Comparison of ENCODE assay signal across 29 cellular contexts in genomic region chr1:65357291-65357960, GRCh38.
"Had no signal": no experiment of that assay in that cellular context is flagged by ENCODE, and none has a peak within 500 bp of the region (broad histone marks: within the 10 kb centered on the region; RNA-seq: fewer than 3 reads in every experiment).

No MANE protein-coding gene starts in this region.

- DNase-seq: activated CD4-positive, alpha-beta memory T cell treated with anti-CD3 and anti-CD28 coated beads for 36 hours; activated CD4-positive, alpha-beta T cell treated with anti-CD3 and anti-CD28 coated beads for 36 hours; activated CD4-positive, alpha-beta T cell treated with anti-CD3 and anti-CD28 coated beads, Interleukin-2, amount 10 ng/mL, durations not matched to agents 24 days and 14 days; activated CD4-positive, CD25-positive, alpha-beta regulatory T cell; activated CD4-positive, CD25-positive, alpha-beta regulatory T cell treated with anti-CD3 and anti-CD28 coated beads, Interleukin-2, amount 50 U/mL, for 72 hours; activated CD8-positive, alpha-beta memory T cell treated with anti-CD3 and anti-CD28 coated beads, Interleukin-2, amount 10 ng/mL, durations not matched to agents 7 days and 5 days; activated CD8-positive, alpha-beta memory T cell treated with anti-CD3 and anti-CD28 coated beads, Interleukin-2, amount 50 U/mL, for 4 hours; activated CD8-positive, alpha-beta T cell treated with anti-CD3 and anti-CD28 coated beads, Interleukin-2, amount 10 ng/mL, durations not matched to agents 7 days and 5 days; activated effector memory CD4-positive, alpha-beta T cell treated with anti-CD3 and anti-CD28 coated beads, Interleukin-2, amount 50 U/mL, for 16 hours; activated naive CD4-positive, alpha-beta T cell treated with anti-CD3 and anti-CD28 coated beads, Interleukin-2, amount 10 ng/mL, durations not matched to agents 7 days and 5 days; activated naive CD8-positive, alpha-beta T cell treated with anti-CD3 and anti-CD28 coated beads, Interleukin-2, amount 10 ng/mL, durations not matched to agents 7 days and 5 days; activated T-cell treated with anti-CD3 and anti-CD28 coated beads, Interleukin-2, amount 50 U/mL, for 1 hour; activated T-cell treated with anti-CD3 and anti-CD28 coated beads, Interleukin-2, amount 50 U/mL, for 48 hours; central memory CD4-positive, alpha-beta T cell; cerebellar nuclear complex; colonic mucosa; dorsolateral prefrontal cortex; effector memory CD4-positive, alpha-beta T cell; endodermal cell; foreskin melanocyte; heart right ventricle; T-helper 1 cell; T-helper 17 cell had no signal

- H3K27me3 Mint-ChIP-seq: activated CD4-positive, alpha-beta memory T cell treated with anti-CD3 and anti-CD28 coated beads for 36 hours; activated CD4-positive, alpha-beta T cell treated with anti-CD3 and anti-CD28 coated beads, Interleukin-2, amount 10 ng/mL, durations not matched to agents 24 days and 14 days; activated CD8-positive, alpha-beta memory T cell treated with anti-CD3 and anti-CD28 coated beads, Interleukin-2, amount 10 ng/mL, durations not matched to agents 7 days and 5 days; activated naive CD4-positive, alpha-beta T cell treated with anti-CD3 and anti-CD28 coated beads, Interleukin-2, amount 10 ng/mL, durations not matched to agents 7 days and 5 days; T-helper 17 cell had no signal

- H3K4me1 Mint-ChIP-seq: activated CD4-positive, alpha-beta T cell treated with anti-CD3 and anti-CD28 coated beads for 36 hours; activated CD4-positive, alpha-beta T cell treated with anti-CD3 and anti-CD28 coated beads, Interleukin-2, amount 10 ng/mL, durations not matched to agents 24 days and 14 days; activated naive CD4-positive, alpha-beta T cell treated with anti-CD3 and anti-CD28 coated beads, Interleukin-2, amount 10 ng/mL, durations not matched to agents 7 days and 5 days; activated naive CD8-positive, alpha-beta T cell treated with anti-CD3 and anti-CD28 coated beads, Interleukin-2, amount 10 ng/mL, durations not matched to agents 7 days and 5 days; T-helper 17 cell had no signal

- H3K9me3 Mint-ChIP-seq: activated CD4-positive, alpha-beta memory T cell treated with anti-CD3 and anti-CD28 coated beads for 36 hours; activated CD4-positive, alpha-beta T cell treated with anti-CD3 and anti-CD28 coated beads, Interleukin-2, amount 10 ng/mL, durations not matched to agents 24 days and 14 days; activated naive CD4-positive, alpha-beta T cell treated with anti-CD3 and anti-CD28 coated beads, Interleukin-2, amount 10 ng/mL, durations not matched to agents 7 days and 5 days; activated naive CD4-positive, alpha-beta T cell treated with anti-CD3 and anti-CD28 coated beads, Interleukin-2, amount 50 U/mL, for 72 hours; activated naive CD8-positive, alpha-beta T cell treated with anti-CD3 and anti-CD28 coated beads, Interleukin-2, amount 10 ng/mL, durations not matched to agents 7 days and 5 days; activated T-helper 1 cell treated with anti-CD3 and anti-CD28 coated beads, Interleukin-12 subunit alpha, Interleukin-12 subunit beta, Interleukin-2, Interleukin-4 antibody, amounts not matched to agents 30 ng/mL and 10 ng/mL and 1 ng/mL, durations not matched to agents 14 hours and 24 hours and 36 hours; activated T-helper 2 cell treated with anti-CD3 and anti-CD28 coated beads, Interferon-gamma antibody, Interleukin-2, Interleukin-4, amounts not matched to agents 10 μg/mL and 5 μg/mL and 100 μg/mL, durations not matched to agents 14 hours and 24 hours and 36 hours; brain; endodermal cell had no signal

- ATAC-seq: activated CD4-positive, alpha-beta T cell treated with anti-CD3 and anti-CD28 coated beads for 36 hours; activated CD8-positive, alpha-beta memory T cell treated with anti-CD3 and anti-CD28 coated beads, Interleukin-2, amount 10 ng/mL, durations not matched to agents 7 days and 5 days; activated CD8-positive, alpha-beta T cell treated with anti-CD3 and anti-CD28 coated beads, Interleukin-2, amount 10 ng/mL, durations not matched to agents 7 days and 5 days; activated naive CD4-positive, alpha-beta T cell treated with anti-CD3 and anti-CD28 coated beads, Interleukin-2, amount 50 U/mL, for 72 hours; esophagus mucosa; gastroesophageal sphincter; heart right ventricle; T-helper 17 cell had no signal

- H3K36me3 Mint-ChIP-seq: activated CD4-positive, alpha-beta memory T cell treated with anti-CD3 and anti-CD28 coated beads for 36 hours; activated naive CD4-positive, alpha-beta T cell treated with anti-CD3 and anti-CD28 coated beads, Interleukin-2, amount 10 ng/mL, durations not matched to agents 7 days and 5 days; activated naive CD4-positive, alpha-beta T cell treated with anti-CD3 and anti-CD28 coated beads, Interleukin-2, amount 50 U/mL, for 72 hours; activated naive CD8-positive, alpha-beta T cell treated with anti-CD3 and anti-CD28 coated beads, Interleukin-2, amount 10 ng/mL, durations not matched to agents 7 days and 5 days; brain had no signal

- H3K4me3 Mint-ChIP-seq: activated CD4-positive, alpha-beta memory T cell treated with anti-CD3 and anti-CD28 coated beads for 36 hours; activated CD4-positive, alpha-beta T cell treated with anti-CD3 and anti-CD28 coated beads for 36 hours; activated CD4-positive, alpha-beta T cell treated with anti-CD3 and anti-CD28 coated beads, Interleukin-2, amount 10 ng/mL, durations not matched to agents 24 days and 14 days; activated CD8-positive, alpha-beta memory T cell treated with anti-CD3 and anti-CD28 coated beads, Interleukin-2, amount 10 ng/mL, durations not matched to agents 7 days and 5 days; activated CD8-positive, alpha-beta T cell treated with anti-CD3 and anti-CD28 coated beads, Interleukin-2, amount 10 ng/mL, durations not matched to agents 7 days and 5 days; activated naive CD4-positive, alpha-beta T cell treated with anti-CD3 and anti-CD28 coated beads, Interleukin-2, amount 10 ng/mL, durations not matched to agents 7 days and 5 days; activated naive CD8-positive, alpha-beta T cell treated with anti-CD3 and anti-CD28 coated beads, Interleukin-2, amount 10 ng/mL, durations not matched to agents 7 days and 5 days; activated T-helper 1 cell treated with anti-CD3 and anti-CD28 coated beads, Interleukin-12 subunit alpha, Interleukin-12 subunit beta, Interleukin-2, Interleukin-4 antibody, amounts not matched to agents 30 ng/mL and 10 ng/mL and 1 ng/mL, durations not matched to agents 14 hours and 24 hours and 36 hours; brain; endodermal cell; T-helper 17 cell had no signal

- H3K27ac Mint-ChIP-seq: activated CD4-positive, alpha-beta memory T cell treated with anti-CD3 and anti-CD28 coated beads for 36 hours; activated CD4-positive, alpha-beta T cell treated with anti-CD3 and anti-CD28 coated beads for 36 hours; activated CD4-positive, alpha-beta T cell treated with anti-CD3 and anti-CD28 coated beads, Interleukin-2, amount 10 ng/mL, durations not matched to agents 24 days and 14 days; activated CD8-positive, alpha-beta memory T cell treated with anti-CD3 and anti-CD28 coated beads, Interleukin-2, amount 10 ng/mL, durations not matched to agents 7 days and 5 days; activated CD8-positive, alpha-beta T cell treated with anti-CD3 and anti-CD28 coated beads, Interleukin-2, amount 10 ng/mL, durations not matched to agents 7 days and 5 days; activated naive CD4-positive, alpha-beta T cell treated with anti-CD3 and anti-CD28 coated beads, Interleukin-2, amount 10 ng/mL, durations not matched to agents 7 days and 5 days; activated naive CD4-positive, alpha-beta T cell treated with anti-CD3 and anti-CD28 coated beads, Interleukin-2, amount 50 U/mL, for 72 hours; activated naive CD8-positive, alpha-beta T cell treated with anti-CD3 and anti-CD28 coated beads, Interleukin-2, amount 10 ng/mL, durations not matched to agents 7 days and 5 days; activated T-helper 1 cell treated with anti-CD3 and anti-CD28 coated beads, Interleukin-12 subunit alpha, Interleukin-12 subunit beta, Interleukin-2, Interleukin-4 antibody, amounts not matched to agents 30 ng/mL and 10 ng/mL and 1 ng/mL, durations not matched to agents 14 hours and 24 hours and 36 hours; activated T-helper 2 cell treated with anti-CD3 and anti-CD28 coated beads, Interferon-gamma antibody, Interleukin-2, Interleukin-4, amounts not matched to agents 10 μg/mL and 5 μg/mL and 100 μg/mL, durations not matched to agents 14 hours and 24 hours and 36 hours; brain; endodermal cell; T-helper 17 cell had no signal
